In the genomic region with DNA sequence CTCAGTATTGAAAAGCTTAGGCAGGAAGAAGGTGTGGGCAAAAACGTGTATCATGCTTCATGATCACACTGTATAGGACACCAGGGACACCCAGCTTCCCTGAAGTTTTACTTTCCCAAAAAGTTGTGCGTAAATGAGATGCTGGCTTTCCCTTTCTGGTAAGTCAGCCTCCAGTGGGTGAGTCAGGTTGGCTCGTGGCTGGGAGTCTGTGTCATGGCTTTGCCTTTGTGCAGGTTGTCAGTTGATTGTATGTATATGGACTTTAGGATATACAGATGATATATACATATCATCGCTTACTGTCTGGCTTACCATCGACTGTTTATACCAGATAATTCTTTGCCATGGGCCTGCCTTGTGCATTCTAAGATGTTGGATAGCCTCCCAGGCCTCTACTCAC, we compare ENCODE assay signal across 2 cellular contexts.
TF ChIP-seq lines count a peak whose summit lies in the region.

No MANE protein-coding gene starts in this region.

TF ChIP-seq in GM23338, 12 proteins besides CTCF, POLR2A, EP300 and RAD21:
- TF ChIP-seq, protein P1, sequence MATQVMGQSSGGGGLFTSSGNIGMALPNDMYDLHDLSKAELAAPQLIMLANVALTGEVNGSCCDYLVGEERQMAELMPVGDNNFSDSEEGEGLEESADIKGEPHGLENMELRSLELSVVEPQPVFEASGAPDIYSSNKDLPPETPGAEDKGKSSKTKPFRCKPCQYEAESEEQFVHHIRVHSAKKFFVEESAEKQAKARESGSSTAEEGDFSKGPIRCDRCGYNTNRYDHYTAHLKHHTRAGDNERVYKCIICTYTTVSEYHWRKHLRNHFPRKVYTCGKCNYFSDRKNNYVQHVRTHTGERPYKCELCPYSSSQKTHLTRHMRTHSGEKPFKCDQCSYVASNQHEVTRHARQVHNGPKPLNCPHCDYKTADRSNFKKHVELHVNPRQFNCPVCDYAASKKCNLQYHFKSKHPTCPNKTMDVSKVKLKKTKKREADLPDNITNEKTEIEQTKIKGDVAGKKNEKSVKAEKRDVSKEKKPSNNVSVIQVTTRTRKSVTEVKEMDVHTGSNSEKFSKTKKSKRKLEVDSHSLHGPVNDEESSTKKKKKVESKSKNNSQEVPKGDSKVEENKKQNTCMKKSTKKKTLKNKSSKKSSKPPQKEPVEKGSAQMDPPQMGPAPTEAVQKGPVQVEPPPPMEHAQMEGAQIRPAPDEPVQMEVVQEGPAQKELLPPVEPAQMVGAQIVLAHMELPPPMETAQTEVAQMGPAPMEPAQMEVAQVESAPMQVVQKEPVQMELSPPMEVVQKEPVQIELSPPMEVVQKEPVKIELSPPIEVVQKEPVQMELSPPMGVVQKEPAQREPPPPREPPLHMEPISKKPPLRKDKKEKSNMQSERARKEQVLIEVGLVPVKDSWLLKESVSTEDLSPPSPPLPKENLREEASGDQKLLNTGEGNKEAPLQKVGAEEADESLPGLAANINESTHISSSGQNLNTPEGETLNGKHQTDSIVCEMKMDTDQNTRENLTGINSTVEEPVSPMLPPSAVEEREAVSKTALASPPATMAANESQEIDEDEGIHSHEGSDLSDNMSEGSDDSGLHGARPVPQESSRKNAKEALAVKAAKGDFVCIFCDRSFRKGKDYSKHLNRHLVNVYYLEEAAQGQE (IDR thresholded peaks at IDR 0.05; ENCODE audit: unreplicated experiment) = no peak
- TF ChIP-seq, protein P2, sequence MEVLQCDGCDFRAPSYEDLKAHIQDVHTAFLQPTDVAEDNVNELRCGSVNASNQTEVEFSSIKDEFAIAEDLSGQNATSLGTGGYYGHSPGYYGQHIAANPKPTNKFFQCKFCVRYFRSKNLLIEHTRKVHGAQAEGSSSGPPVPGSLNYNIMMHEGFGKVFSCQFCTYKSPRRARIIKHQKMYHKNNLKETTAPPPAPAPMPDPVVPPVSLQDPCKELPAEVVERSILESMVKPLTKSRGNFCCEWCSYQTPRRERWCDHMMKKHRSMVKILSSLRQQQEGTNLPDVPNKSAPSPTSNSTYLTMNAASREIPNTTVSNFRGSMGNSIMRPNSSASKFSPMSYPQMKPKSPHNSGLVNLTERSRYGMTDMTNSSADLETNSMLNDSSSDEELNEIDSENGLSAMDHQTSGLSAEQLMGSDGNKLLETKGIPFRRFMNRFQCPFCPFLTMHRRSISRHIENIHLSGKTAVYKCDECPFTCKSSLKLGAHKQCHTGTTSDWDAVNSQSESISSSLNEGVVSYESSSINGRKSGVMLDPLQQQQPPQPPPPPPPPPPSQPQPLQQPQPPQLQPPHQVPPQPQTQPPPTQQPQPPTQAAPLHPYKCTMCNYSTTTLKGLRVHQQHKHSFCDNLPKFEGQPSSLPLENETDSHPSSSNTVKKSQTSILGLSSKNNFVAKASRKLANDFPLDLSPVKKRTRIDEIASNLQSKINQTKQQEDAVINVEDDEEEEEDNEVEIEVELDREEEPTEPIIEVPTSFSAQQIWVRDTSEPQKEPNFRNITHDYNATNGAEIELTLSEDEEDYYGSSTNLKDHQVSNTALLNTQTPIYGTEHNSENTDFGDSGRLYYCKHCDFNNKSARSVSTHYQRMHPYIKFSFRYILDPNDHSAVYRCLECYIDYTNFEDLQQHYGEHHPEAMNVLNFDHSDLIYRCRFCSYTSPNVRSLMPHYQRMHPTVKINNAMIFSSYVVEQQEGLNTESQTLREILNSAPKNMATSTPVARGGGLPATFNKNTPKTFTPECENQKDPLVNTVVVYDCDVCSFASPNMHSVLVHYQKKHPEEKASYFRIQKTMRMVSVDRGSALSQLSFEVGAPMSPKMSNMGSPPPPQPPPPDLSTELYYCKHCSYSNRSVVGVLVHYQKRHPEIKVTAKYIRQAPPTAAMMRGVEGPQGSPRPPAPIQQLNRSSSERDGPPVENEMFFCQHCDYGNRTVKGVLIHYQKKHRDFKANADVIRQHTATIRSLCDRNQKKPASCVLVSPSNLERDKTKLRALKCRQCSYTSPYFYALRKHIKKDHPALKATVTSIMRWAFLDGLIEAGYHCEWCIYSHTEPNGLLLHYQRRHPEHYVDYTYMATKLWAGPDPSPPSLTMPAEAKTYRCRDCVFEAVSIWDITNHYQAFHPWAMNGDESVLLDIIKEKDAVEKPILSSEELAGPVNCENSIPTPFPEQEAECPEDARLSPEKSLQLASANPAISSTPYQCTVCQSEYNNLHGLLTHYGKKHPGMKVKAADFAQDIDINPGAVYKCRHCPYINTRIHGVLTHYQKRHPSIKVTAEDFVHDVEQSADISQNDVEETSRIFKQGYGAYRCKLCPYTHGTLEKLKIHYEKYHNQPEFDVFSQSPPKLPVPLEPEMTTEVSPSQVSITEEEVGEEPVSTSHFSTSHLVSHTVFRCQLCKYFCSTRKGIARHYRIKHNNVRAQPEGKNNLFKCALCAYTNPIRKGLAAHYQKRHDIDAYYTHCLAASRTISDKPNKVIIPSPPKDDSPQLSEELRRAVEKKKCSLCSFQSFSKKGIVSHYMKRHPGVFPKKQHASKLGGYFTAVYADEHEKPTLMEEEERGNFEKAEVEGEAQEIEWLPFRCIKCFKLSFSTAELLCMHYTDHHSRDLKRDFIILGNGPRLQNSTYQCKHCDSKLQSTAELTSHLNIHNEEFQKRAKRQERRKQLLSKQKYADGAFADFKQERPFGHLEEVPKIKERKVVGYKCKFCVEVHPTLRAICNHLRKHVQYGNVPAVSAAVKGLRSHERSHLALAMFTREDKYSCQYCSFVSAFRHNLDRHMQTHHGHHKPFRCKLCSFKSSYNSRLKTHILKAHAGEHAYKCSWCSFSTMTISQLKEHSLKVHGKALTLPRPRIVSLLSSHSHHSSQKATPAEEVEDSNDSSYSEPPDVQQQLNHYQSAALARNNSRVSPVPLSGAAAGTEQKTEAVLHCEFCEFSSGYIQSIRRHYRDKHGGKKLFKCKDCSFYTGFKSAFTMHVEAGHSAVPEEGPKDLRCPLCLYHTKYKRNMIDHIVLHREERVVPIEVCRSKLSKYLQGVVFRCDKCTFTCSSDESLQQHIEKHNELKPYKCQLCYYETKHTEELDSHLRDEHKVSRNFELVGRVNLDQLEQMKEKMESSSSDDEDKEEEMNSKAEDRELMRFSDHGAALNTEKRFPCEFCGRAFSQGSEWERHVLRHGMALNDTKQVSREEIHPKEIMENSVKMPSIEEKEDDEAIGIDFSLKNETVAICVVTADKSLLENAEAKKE (CRISPR knock-in tag; IDR thresholded peaks at IDR 0.05) = no peak
- TF ChIP-seq EZH2phosphoT487 (IDR thresholded peaks at IDR 0.05; ENCODE audit: unreplicated experiment) = no peak

TF ChIP-seq in K562, 482 proteins besides CTCF, POLR2A, EP300 and RAD21:
- TF ChIP-seq, protein P3, sequence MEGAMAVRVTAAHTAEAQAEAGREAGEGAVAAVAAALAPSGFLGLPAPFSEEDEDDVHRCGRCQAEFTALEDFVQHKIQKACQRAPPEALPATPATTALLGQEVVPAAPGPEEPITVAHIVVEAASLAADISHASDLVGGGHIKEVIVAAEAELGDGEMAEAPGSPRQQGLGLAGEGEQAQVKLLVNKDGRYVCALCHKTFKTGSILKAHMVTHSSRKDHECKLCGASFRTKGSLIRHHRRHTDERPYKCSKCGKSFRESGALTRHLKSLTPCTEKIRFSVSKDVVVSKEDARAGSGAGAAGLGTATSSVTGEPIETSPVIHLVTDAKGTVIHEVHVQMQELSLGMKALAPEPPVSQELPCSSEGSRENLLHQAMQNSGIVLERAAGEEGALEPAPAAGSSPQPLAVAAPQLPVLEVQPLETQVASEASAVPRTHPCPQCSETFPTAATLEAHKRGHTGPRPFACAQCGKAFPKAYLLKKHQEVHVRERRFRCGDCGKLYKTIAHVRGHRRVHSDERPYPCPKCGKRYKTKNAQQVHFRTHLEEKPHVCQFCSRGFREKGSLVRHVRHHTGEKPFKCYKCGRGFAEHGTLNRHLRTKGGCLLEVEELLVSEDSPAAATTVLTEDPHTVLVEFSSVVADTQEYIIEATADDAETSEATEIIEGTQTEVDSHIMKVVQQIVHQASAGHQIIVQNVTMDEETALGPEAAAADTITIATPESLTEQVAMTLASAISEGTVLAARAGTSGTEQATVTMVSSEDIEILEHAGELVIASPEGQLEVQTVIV (CRISPR knock-in tag; IDR thresholded peaks at IDR 0.05; ENCODE audit: borderline replicate concordance) = no peak
- peak; percentile 48 for TF ChIP-seq FOSL1 (tag; conservative IDR thresholded peaks at IDR 0.05)
